ENCODE assay signal across 8 cellular contexts in the genomic region with DNA sequence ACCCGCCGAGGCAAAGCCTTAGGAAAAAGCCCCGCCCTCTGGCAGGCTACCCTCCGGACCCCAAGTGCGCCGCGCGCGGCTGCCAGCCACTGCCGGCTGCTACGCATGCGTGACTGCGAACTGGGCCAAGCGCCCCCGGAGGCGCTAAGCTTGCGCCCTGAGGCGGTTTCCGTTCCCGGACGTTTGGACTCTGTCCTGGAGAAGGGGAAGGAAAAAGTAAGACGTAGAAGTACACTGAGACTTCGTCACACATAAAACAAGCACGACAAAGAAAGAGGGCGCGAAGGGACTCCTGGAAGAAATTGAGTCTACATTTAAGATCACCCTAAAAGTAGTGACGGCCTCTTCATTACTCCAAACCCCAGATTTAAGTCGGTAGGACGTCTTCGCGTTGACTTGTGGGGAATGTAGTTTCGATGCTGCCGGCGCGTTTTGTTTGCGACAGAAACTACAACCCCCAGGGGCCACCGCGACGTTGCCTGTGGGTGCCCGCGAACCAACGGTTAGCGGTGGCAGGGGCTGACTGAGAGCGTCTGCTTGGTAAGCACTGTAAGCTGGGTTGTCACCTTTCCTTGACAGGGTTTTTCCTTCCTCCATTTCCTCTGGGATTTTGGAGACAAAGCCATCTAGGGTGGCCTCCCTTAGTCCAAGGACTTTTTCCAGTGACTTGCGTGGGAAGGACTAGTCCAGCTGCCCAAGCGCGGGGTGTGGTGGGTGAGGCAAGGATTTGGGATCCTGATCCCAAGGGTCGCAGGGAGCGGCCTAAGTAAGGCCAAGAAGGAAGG. TPM values are rescaled to one million over a fixed set of nuclear protein-coding genes. Genes with fewer than 3 reads are reported as not detected.
DNase-seq lines count a peak whose midpoint lies in the region; ATAC-seq, FAIRE-seq and TF ChIP-seq lines count a peak whose summit lies in the region.

Gene CEP57L1 (plus strand): TSS at position 472 of the 785 bp plus-strand sequence. CDS start 49,715 bp downstream, outside the sequence.

- CTCF ChIA-PET in AG04450 (lab: Charles Lee) (interaction anchor here (1.2 to 1.3 kb wide), 2 partner anchors 10 to 553 kb away, joined by 3 to 8 read pairs; no protein-coding TSS in a partner anchor), WTC11 (lab: Charles Lee) (interaction anchor here (0.6 to 2.5 kb wide), 7 partner anchors 21 to 1369 kb away, joined by 3 to 14 read pairs (median 5); no protein-coding TSS in a partner anchor)

- POLR2A ChIA-PET in AG04450 (lab: Yijun Ruan, JAX): interaction anchor here (0.5 to 3.2 kb wide), 15 partner anchors 11 to 822 kb away, joined by 3 to 22 read pairs (median 4); partner anchors contain the start of genes ARMC2, CD164 and SMPD2
- POLR2A ChIA-PET in WTC11 (lab: Charles Lee): interaction anchor here (0.6 to 1.6 kb wide), 7 partner anchors 13 to 535 kb away, joined by 3 to 6 read pairs (median 4); partner anchors contain the start of genes ARMC2, CD164, FOXO3 and PPIL6

- H3K9me3 ChIP-seq in AG04450 (ENCODE audit: control insufficient read depth, insufficient read depth, low read length) (no peaks in the 10 kb centered on the region), small intestine (ENCODE audit: control insufficient read depth, low read depth) (no peaks in the 10 kb centered on the region)

- peak within 1 kb of the TSS; percentile 93 for H3K4me3 ChIP-seq in AG04450 (ENCODE audit: low read depth, low read length)
- H3K4me3 ChIP-seq in cardiac fibroblast (replicated peaks in 1 of 2; ENCODE audit: low read depth in 2 of 2, low read length in 2 of 2): peak within 1 kb of the TSS; percentile 87 to 88
- peak within 1 kb of the TSS; percentile 69 to 75 for H3K4me3 ChIP-seq in small intestine (ENCODE audit: low read depth in 1 of 2, low read length in 2 of 2)

- TF ChIP-seq CTCF in AG04450 (IDR thresholded peaks at IDR 0.05; ENCODE audit: low read depth, low read length) (0 out of 2 replicates have a peak, but pooled peaks have one; percentile 14), WTC11 (IDR thresholded peaks at IDR 0.05) (no peak), cardiac fibroblast (IDR thresholded peaks at IDR 0.05; ENCODE audit: low read depth, low read length) (peak; percentile 18)

- peak within 1 kb of the TSS; percentile 97 for H3K27ac ChIP-seq in AG04450 (ENCODE audit: low read depth, low read length)
- H3K27ac ChIP-seq in small intestine (ENCODE audit: low read depth in 1 of 2, low read length in 1 of 2): peak within 1 kb of the TSS; percentile 99 to 100

- peak within 1 kb of the TSS; percentile 99 for H3K27ac Mint-ChIP-seq in WTC11

- H3K36me3 ChIP-seq in small intestine (ENCODE audit: control insufficient read depth in 2 of 2, insufficient read depth in 2 of 2, low read length in 2 of 2): no peaks in the 10 kb centered on the region

- peaks cover 3 to 16% of the 10 kb centered on the region in 2 donors for H3K4me1 ChIP-seq in small intestine (ENCODE audit: control insufficient read depth in 2 of 2, insufficient read depth in 1 of 2, low read depth in 1 of 2, low read length in 1 of 2)

- H3K4me1 Mint-ChIP-seq in WTC11: peaks cover 25% of the 10 kb centered on the region

- DNase-seq in AG04450 (ENCODE audit: low read depth, low spot score): peak; percentile 90
- DNase-seq in NCI-H226: peak; percentile 96
- DNase-seq in WTC11 (ENCODE audit: low spot score): peak; percentile 99
- DNase-seq in cardiac fibroblast (ENCODE audit: low read depth in 2 of 2): peak; percentile 98 to 99
- peak; percentile 75 for DNase-seq in iPS-NIHi11 (ENCODE audit: low spot score)
- DNase-seq in small intestine: peak; percentile 98

- H3K9me3 Mint-ChIP-seq in WTC11: no peaks in the 10 kb centered on the region

- no peaks in the 10 kb centered on the region for H3K36me3 Mint-ChIP-seq in WTC11

- no peak for FAIRE-seq in small intestine (lab: Jason Lieb, UNC)

- H3K27me3 Mint-ChIP-seq in WTC11 (ENCODE audit: low read depth): no peaks in the 10 kb centered on the region

- H3K27me3 ChIP-seq in AG04450 (ENCODE audit: control insufficient read depth, insufficient read depth, low read length): no peaks in the 10 kb centered on the region
- no peaks in the 10 kb centered on the region for H3K27me3 ChIP-seq in small intestine (ENCODE audit: control insufficient read depth in 2 of 2, insufficient read depth in 2 of 2, low read length in 2 of 2)

- WGBS in small intestine, 3 donors: 0 to 1% (median 1%) methylated on average over 49 of the region's 49 CpGs

- H3K4me3 Mint-ChIP-seq in WTC11: peak within 1 kb of the TSS; percentile 91

- ATAC-seq in GM18873 (IDR thresholded peaks at IDR 0.05; ENCODE audit: low FRiP score, unreplicated experiment) (peak; percentile 60), HG03139 (IDR thresholded peaks at IDR 0.05; ENCODE audit: unreplicated experiment) (peak; percentile 75), WTC11 (peak; percentile 65)

TF ChIP-seq in WTC11, 78 proteins besides CTCF, POLR2A, EP300 and RAD21 (continues in another document):
- TF ChIP-seq, protein P1, sequence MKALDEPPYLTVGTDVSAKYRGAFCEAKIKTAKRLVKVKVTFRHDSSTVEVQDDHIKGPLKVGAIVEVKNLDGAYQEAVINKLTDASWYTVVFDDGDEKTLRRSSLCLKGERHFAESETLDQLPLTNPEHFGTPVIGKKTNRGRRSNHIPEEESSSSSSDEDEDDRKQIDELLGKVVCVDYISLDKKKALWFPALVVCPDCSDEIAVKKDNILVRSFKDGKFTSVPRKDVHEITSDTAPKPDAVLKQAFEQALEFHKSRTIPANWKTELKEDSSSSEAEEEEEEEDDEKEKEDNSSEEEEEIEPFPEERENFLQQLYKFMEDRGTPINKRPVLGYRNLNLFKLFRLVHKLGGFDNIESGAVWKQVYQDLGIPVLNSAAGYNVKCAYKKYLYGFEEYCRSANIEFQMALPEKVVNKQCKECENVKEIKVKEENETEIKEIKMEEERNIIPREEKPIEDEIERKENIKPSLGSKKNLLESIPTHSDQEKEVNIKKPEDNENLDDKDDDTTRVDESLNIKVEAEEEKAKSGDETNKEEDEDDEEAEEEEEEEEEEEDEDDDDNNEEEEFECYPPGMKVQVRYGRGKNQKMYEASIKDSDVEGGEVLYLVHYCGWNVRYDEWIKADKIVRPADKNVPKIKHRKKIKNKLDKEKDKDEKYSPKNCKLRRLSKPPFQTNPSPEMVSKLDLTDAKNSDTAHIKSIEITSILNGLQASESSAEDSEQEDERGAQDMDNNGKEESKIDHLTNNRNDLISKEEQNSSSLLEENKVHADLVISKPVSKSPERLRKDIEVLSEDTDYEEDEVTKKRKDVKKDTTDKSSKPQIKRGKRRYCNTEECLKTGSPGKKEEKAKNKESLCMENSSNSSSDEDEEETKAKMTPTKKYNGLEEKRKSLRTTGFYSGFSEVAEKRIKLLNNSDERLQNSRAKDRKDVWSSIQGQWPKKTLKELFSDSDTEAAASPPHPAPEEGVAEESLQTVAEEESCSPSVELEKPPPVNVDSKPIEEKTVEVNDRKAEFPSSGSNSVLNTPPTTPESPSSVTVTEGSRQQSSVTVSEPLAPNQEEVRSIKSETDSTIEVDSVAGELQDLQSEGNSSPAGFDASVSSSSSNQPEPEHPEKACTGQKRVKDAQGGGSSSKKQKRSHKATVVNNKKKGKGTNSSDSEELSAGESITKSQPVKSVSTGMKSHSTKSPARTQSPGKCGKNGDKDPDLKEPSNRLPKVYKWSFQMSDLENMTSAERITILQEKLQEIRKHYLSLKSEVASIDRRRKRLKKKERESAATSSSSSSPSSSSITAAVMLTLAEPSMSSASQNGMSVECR (CRISPR knock-in tag; IDR thresholded peaks at IDR 0.05; ENCODE audit: borderline replicate concordance): no peak; the same call in 1 of the 2 replicates
- TF ChIP-seq MAX (CRISPR knock-in tag; IDR thresholded peaks at IDR 0.05): no peak
- no peak for TF ChIP-seq CREB1 (CRISPR knock-in tag; IDR thresholded peaks at IDR 0.05)
- no peak for TF ChIP-seq ZNF138 (CRISPR knock-in tag; conservative IDR thresholded peaks at IDR 0.05)
- 0 out of 2 replicates have a peak, but pooled peaks have one; percentile 55 for TF ChIP-seq MYBL2 (CRISPR knock-in tag; IDR thresholded peaks at IDR 0.05)
- no peak for TF ChIP-seq ATF2 (CRISPR knock-in tag; IDR thresholded peaks at IDR 0.05; ENCODE audit: borderline replicate concordance, low read depth)
- no peak for TF ChIP-seq ZNF263 (CRISPR knock-in tag; IDR thresholded peaks at IDR 0.05; ENCODE audit: low read depth)
- TF ChIP-seq SMAD3 (CRISPR knock-in tag; IDR thresholded peaks at IDR 0.05; ENCODE audit: borderline replicate concordance): no peak
- no peak for TF ChIP-seq ATF1 (CRISPR knock-in tag; IDR thresholded peaks at IDR 0.05)
- TF ChIP-seq, protein P2, sequence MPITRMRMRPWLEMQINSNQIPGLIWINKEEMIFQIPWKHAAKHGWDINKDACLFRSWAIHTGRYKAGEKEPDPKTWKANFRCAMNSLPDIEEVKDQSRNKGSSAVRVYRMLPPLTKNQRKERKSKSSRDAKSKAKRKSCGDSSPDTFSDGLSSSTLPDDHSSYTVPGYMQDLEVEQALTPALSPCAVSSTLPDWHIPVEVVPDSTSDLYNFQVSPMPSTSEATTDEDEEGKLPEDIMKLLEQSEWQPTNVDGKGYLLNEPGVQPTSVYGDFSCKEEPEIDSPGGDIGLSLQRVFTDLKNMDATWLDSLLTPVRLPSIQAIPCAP (CRISPR knock-in tag; IDR thresholded peaks at IDR 0.05): no peak
- no peak for TF ChIP-seq GTF2I (CRISPR knock-in tag; conservative IDR thresholded peaks at IDR 0.05)
- no peak for TF ChIP-seq ZBTB21 (CRISPR knock-in tag; IDR thresholded peaks at IDR 0.05; ENCODE audit: borderline replicate concordance)
- TF ChIP-seq ATF3 (CRISPR knock-in tag; conservative IDR thresholded peaks at IDR 0.05): no peak

RNA-seq across cellular contexts. Expression of gene CEP57L1, which starts in this region (rescaled TPM):
- polyA plus RNA-seq in AG04450 (2011; rRNA removed) (16.5 and 21.2 TPM in 2 replicates), small intestine (1 to 10 TPM; 3.0 to 9.1 (median 7.6) TPM)
- 9.6 and 15.1 TPM in 2 replicates for polyA minus RNA-seq in AG04450 (2011; rRNA and poly(A)+ RNA removed)
- 12.2 to 13.3 TPM (median 13.1 TPM) in 3 replicates for total RNA-seq in WTC11 (2021)

Comparison
In these comparisons a context has a peak if more than half of its experiments do, and no peak if none do; other contexts are left out.
1. Peak in every context shown above with its lines: DNase-seq, ATAC-seq, H3K4me3 ChIP-seq and H3K27ac ChIP-seq.